Comparison of ENCODE assay signal across 1 cellular context in genomic region chr6:25278914-25279747, GRCh38.
TF ChIP-seq lines count a peak whose summit lies in the region.

CARMIL1 (plus strand) TSS chr6:25279374; CDS start chr6:25279796, 422 bp downstream.

TF ChIP-seq in HepG2, 621 proteins besides CTCF, POLR2A, EP300 and RAD21 (continued from another document and continues in another):
- no peak for TF ChIP-seq ZMAT5 (CRISPR knock-in tag; IDR thresholded peaks at IDR 0.05; ENCODE audit: borderline replicate concordance, low read depth)
- no peak for TF ChIP-seq SPEN (CRISPR knock-in tag; IDR thresholded peaks at IDR 0.05; ENCODE audit: low read depth)
- no peak for TF ChIP-seq ZNF597 (CRISPR knock-in tag; IDR thresholded peaks at IDR 0.05)
- TF ChIP-seq HNRNPL (IDR thresholded peaks at IDR 0.05; ENCODE audit: low read depth, low read length): 0 out of 2 replicates have a peak, but pooled peaks have one; percentile 1
- TF ChIP-seq CREM (IDR thresholded peaks at IDR 0.05): no peak
- TF ChIP-seq CREM (CRISPR knock-in tag; IDR thresholded peaks at IDR 0.05): no peak
- TF ChIP-seq EZH2 (conservative IDR thresholded peaks at IDR 0.05; ENCODE audit: low read depth, low read length): no peak
- peak; percentile 75; the same call in 1 of the 2 replicates for TF ChIP-seq ZNF614 (CRISPR knock-in tag; IDR thresholded peaks at IDR 0.05; ENCODE audit: borderline replicate concordance)
- TF ChIP-seq ZNF264 (CRISPR knock-in tag; IDR thresholded peaks at IDR 0.05): 0 out of 2 replicates have a peak, but pooled peaks have one; percentile 43
- 0 out of 2 replicates have a peak, but pooled peaks have one; percentile 7 for TF ChIP-seq ZNF652 (CRISPR knock-in tag; IDR thresholded peaks at IDR 0.05; ENCODE audit: borderline replicate concordance, low read depth)
- TF ChIP-seq TEAD3 (CRISPR knock-in tag; optimal IDR thresholded peaks at IDR 0.05; ENCODE audit: borderline replicate concordance): no peak
- TF ChIP-seq ZNF580 (CRISPR knock-in tag; IDR thresholded peaks at IDR 0.05; ENCODE audit: borderline replicate concordance, low read depth): no peak
- 0 out of 2 replicates have a peak, but pooled peaks have one; percentile 61 for TF ChIP-seq ZFP62 (CRISPR knock-in tag; IDR thresholded peaks at IDR 0.05)
- 0 out of 2 replicates have a peak, but pooled peaks have one; percentile 42 for TF ChIP-seq BATF2 (CRISPR knock-in tag; IDR thresholded peaks at IDR 0.05)
- TF ChIP-seq SP5 (CRISPR knock-in tag; IDR thresholded peaks at IDR 0.05; ENCODE audit: borderline replicate concordance, low read depth): 0 out of 2 replicates have a peak, but pooled peaks have one; percentile 17
- 0 out of 2 replicates have a peak, but pooled peaks have one; percentile 19 for TF ChIP-seq MLXIP (CRISPR knock-in tag; IDR thresholded peaks at IDR 0.05; ENCODE audit: borderline replicate concordance)
- TF ChIP-seq ZNF326 (CRISPR knock-in tag; IDR thresholded peaks at IDR 0.05; ENCODE audit: borderline replicate concordance): no peak
- TF ChIP-seq ATF5 (CRISPR knock-in tag; IDR thresholded peaks at IDR 0.05; ENCODE audit: low read depth): no peak
- TF ChIP-seq SIX1 (CRISPR knock-in tag; IDR thresholded peaks at IDR 0.05; ENCODE audit: borderline replicate concordance): no peak
- no peak for TF ChIP-seq ZBTB33 (CRISPR knock-in tag; IDR thresholded peaks at IDR 0.05)
- TF ChIP-seq ATF4 (CRISPR knock-in tag; IDR thresholded peaks at IDR 0.05): peak in 1 of 2 experiments; percentile 24; a peak in 1 of 4 replicates
- no peak; the same call in 1 of the 2 replicates for TF ChIP-seq ZBTB39 (CRISPR knock-in tag; IDR thresholded peaks at IDR 0.05)
- no peak for TF ChIP-seq ARNTL (CRISPR knock-in tag; IDR thresholded peaks at IDR 0.05)
- peak; percentile 62; the same call in 1 of the 2 replicates for TF ChIP-seq ZNF451 (CRISPR knock-in tag; IDR thresholded peaks at IDR 0.05)
- no peak for TF ChIP-seq ZNF10 (CRISPR knock-in tag; IDR thresholded peaks at IDR 0.05; ENCODE audit: borderline replicate concordance, low read depth)
- TF ChIP-seq MXD4 (CRISPR knock-in tag; IDR thresholded peaks at IDR 0.05): no peak; the same call in 1 of the 2 replicates
- peak; percentile 73; the same call in 1 of the 2 replicates for TF ChIP-seq ZSCAN20 (CRISPR knock-in tag; IDR thresholded peaks at IDR 0.05; ENCODE audit: borderline replicate concordance)
- no peak for TF ChIP-seq MAFG (CRISPR knock-in tag; IDR thresholded peaks at IDR 0.05)
- no peak for TF ChIP-seq GTF2F1 (IDR thresholded peaks at IDR 0.05; ENCODE audit: low read length)
- TF ChIP-seq ZNF746 (CRISPR knock-in tag; IDR thresholded peaks at IDR 0.05): peak; percentile 21; the same call in 1 of the 2 replicates
- TF ChIP-seq CBX1 (IDR thresholded peaks at IDR 0.05; ENCODE audit: low read depth): no peak
- no peak for TF ChIP-seq DPF2 (CRISPR knock-in tag; IDR thresholded peaks at IDR 0.05; ENCODE audit: borderline replicate concordance, low read depth)
- no peak for TF ChIP-seq KDM5A (IDR thresholded peaks at IDR 0.05; ENCODE audit: borderline replicate concordance, low read length)
- TF ChIP-seq IRF1 (CRISPR knock-in tag; IDR thresholded peaks at IDR 0.05; ENCODE audit: low read depth): no peak
- no peak for TF ChIP-seq ZNF83 (CRISPR knock-in tag; IDR thresholded peaks at IDR 0.05; ENCODE audit: borderline replicate concordance)
- TF ChIP-seq KLF6 (CRISPR knock-in tag; IDR thresholded peaks at IDR 0.05): 0 out of 2 replicates have a peak, but pooled peaks have one; percentile 19
- TF ChIP-seq XRCC5 (optimal IDR thresholded peaks at IDR 0.05; ENCODE audit: low read length): peak; percentile 29
- TF ChIP-seq ZUFSP (CRISPR knock-in tag; IDR thresholded peaks at IDR 0.05; ENCODE audit: borderline replicate concordance): no peak
- TF ChIP-seq STAT6 (CRISPR knock-in tag; IDR thresholded peaks at IDR 0.05; ENCODE audit: borderline replicate concordance): no peak
- peak; percentile 63 for TF ChIP-seq ZFY (CRISPR knock-in tag; IDR thresholded peaks at IDR 0.05)
- no peak for TF ChIP-seq TBL1XR1 (IDR thresholded peaks at IDR 0.05; ENCODE audit: borderline replicate concordance, low read length, partially characterized antibody)
- no peak for TF ChIP-seq ZEB1 (IDR thresholded peaks at IDR 0.05; ENCODE audit: insufficient replicate concordance, low read depth)
- no peak for TF ChIP-seq FOXA1 (IDR thresholded peaks at IDR 0.05)
- TF ChIP-seq FOXA1 (CRISPR knock-in tag; IDR thresholded peaks at IDR 0.05): no peak
- no peak for TF ChIP-seq SOX13 (IDR thresholded peaks at IDR 0.05)
- TF ChIP-seq SOX13 (CRISPR knock-in tag; conservative IDR thresholded peaks at IDR 0.05 in 1 of 2, IDR thresholded peaks at IDR 0.05 in 1 of 2): peak in 1 of 2 experiments; percentile 26; a peak in 2 of 4 replicates
- TF ChIP-seq ZNF720 (CRISPR knock-in tag; IDR thresholded peaks at IDR 0.05): no peak
- peak; percentile 48; the same call in 1 of the 2 replicates for TF ChIP-seq THAP11 (CRISPR knock-in tag; IDR thresholded peaks at IDR 0.05)
- TF ChIP-seq CENPT (CRISPR knock-in tag; IDR thresholded peaks at IDR 0.05; ENCODE audit: low read depth): no peak
- no peak for TF ChIP-seq SMYD3 (CRISPR knock-in tag; IDR thresholded peaks at IDR 0.05)
- 0 out of 2 replicates have a peak, but pooled peaks have one; percentile 51 for TF ChIP-seq SALL1 (CRISPR knock-in tag; IDR thresholded peaks at IDR 0.05)
